Comparison of ENCODE assay signal across 20 cellular contexts in genomic region chr3:2770451-2770850, GRCh38.
DNase-seq lines count a peak whose midpoint lies in the region; ATAC-seq lines count a peak whose summit lies in the region.
"Had no signal": no experiment of that assay in that cellular context is flagged by ENCODE, and none has a peak within 500 bp of the region (broad histone marks: within the 10 kb centered on the region; RNA-seq: fewer than 3 reads in every experiment).

No MANE protein-coding gene starts in this region.

- H3K36me3 Mint-ChIP-seq in activated naive CD4-positive, alpha-beta T cell treated with anti-CD3 and anti-CD28 coated beads for 36 hours (ENCODE audit: low read depth) = no peaks in the 10 kb centered on the region

- peaks cover 8% of the 10 kb centered on the region for H3K4me1 ChIP-seq in neuron (ENCODE audit: insufficient read depth, low read length)
- H3K4me1 ChIP-seq: tibial artery had no signal

- no peak overlapping the region for H3K4me3 Mint-ChIP-seq in activated naive CD4-positive, alpha-beta T cell treated with anti-CD3 and anti-CD28 coated beads for 36 hours
- H3K4me3 Mint-ChIP-seq: activated T-cell treated with anti-CD3 and anti-CD28 coated beads, Interleukin-2, amount 50 U/mL, for 72 hours had no signal

- no peak overlapping the region for H3K4me3 ChIP-seq in neuron (ENCODE audit: low read length)
- H3K4me3 ChIP-seq: PC-9, SK-N-MC, tibial artery had no signal

- intact Hi-C loops in activated naive CD4-positive, alpha-beta T cell treated with anti-CD3 and anti-CD28 coated beads for 36 hours (cut with micrococcal nuclease) = no loop called here

- peak overlapping the region; percentile 21 for H2AFZ ChIP-seq in neuron (ENCODE audit: low read depth, low read length)
- H2AFZ ChIP-seq: PC-9 had no signal

- CTCF ChIA-PET in activated naive CD4-positive, alpha-beta T cell treated with anti-CD3 and anti-CD28 coated beads for 36 hours (lab: Charles Lee) = no interaction called here

- H3K27me3 ChIP-seq in neuron (ENCODE audit: insufficient read depth, low read length) = no peaks in the 10 kb centered on the region
- H3K27me3 ChIP-seq: tibial artery had no signal

- ATAC-seq in GM18519 (IDR thresholded peaks at IDR 0.05; ENCODE audit: low FRiP score, unreplicated experiment) (peak; percentile 13), HG03460 (IDR thresholded peaks at IDR 0.05; ENCODE audit: unreplicated experiment) (peak; percentile 17), HG02642 (IDR thresholded peaks at IDR 0.05; ENCODE audit: poor library complexity, unreplicated experiment) (no peak)
- ATAC-seq: activated T-cell treated with anti-CD3 and anti-CD28 coated beads, Interleukin-2, amount 50 U/mL, for 72 hours; sciatic nerve had no signal

- H3K4me1 Mint-ChIP-seq in activated naive CD4-positive, alpha-beta T cell treated with anti-CD3 and anti-CD28 coated beads for 36 hours (ENCODE audit: low read depth) = no peaks in the 10 kb centered on the region

- no peak overlapping the region for H3K27ac Mint-ChIP-seq in activated naive CD4-positive, alpha-beta T cell treated with anti-CD3 and anti-CD28 coated beads for 36 hours
- H3K27ac Mint-ChIP-seq: activated T-cell treated with anti-CD3 and anti-CD28 coated beads, Interleukin-2, amount 50 U/mL, for 72 hours had no signal

- DNase-seq in fibroblast of peridontal ligament (ENCODE audit: extremely low read depth) = peak; percentile 0
- no peak for DNase-seq in LoVo (ENCODE audit: low spot score)
- DNase-seq in activated naive CD4-positive, alpha-beta T cell treated with anti-CD3 and anti-CD28 coated beads for 36 hours = no peak
- DNase-seq in stimulated activated naive CD4-positive, alpha-beta T cell (lab: John Stamatoyannopoulos, UW) = no peak
- DNase-seq: activated CD4-positive, alpha-beta T cell treated with anti-CD3 and anti-CD28 coated beads, Interleukin-2, amount 50 U/mL, for 1 hour; activated T-cell treated with anti-CD3 and anti-CD28 coated beads, Interleukin-2, amount 50 U/mL, for 72 hours; Calu3; GOT3; head of caudate nucleus; NCI-H1930; NCI-H524 treated with DMSO at 0.1 percent for 48 hours; PC-9; stimulated activated CD4-positive, alpha-beta T cell treated with anti-CD3 and anti-CD28 coated beads, Interleukin-4, amount 100 ng/mL, for 1 hour; tibial artery had no signal

- peaks cover 2% of the 10 kb centered on the region for H3K27me3 Mint-ChIP-seq in activated naive CD4-positive, alpha-beta T cell treated with anti-CD3 and anti-CD28 coated beads for 36 hours (ENCODE audit: low read depth)

- H3K36me3 ChIP-seq in neuron (ENCODE audit: insufficient read depth, low read length) = no peaks in the 10 kb centered on the region

- H3K9me3 Mint-ChIP-seq in activated naive CD4-positive, alpha-beta T cell treated with anti-CD3 and anti-CD28 coated beads for 36 hours = no peaks in the 10 kb centered on the region
- H3K9me3 Mint-ChIP-seq: activated T-cell treated with anti-CD3 and anti-CD28 coated beads, Interleukin-2, amount 50 U/mL, for 72 hours had no signal

- H3K9me3 ChIP-seq in neuron (ENCODE audit: low read length) = no peaks in the 10 kb centered on the region
- H3K9me3 ChIP-seq: tibial artery had no signal
